27 cellular contexts compared by ENCODE assay signal in the genomic region with DNA sequence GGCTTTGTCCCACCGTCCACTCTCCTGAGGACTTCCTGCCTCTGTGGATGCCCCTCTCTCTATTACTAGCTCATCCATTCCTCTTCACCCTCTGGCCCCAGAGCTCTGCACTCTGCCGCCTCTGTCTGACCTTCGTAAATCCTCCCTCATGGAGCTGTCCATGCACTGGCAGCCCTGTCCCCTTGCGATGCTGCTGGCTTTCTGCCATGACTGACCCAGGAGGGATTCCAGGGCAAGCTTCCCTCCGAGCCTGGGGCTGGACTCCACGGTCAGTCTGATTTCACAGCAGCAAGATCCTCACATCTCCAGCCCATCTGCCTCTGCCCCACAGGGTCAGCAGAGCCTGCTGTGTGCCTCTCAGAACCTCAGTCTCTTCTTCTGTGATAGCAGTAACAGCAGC. TPM values are rescaled to one million over a fixed set of nuclear protein-coding genes. Genes with fewer than 3 reads are reported as not detected.
A peak's percentile ranks its signal among the peaks of the same experiment; 100 is the strongest.
DNase-seq lines count a peak whose midpoint lies in the region; ATAC-seq and TF ChIP-seq lines count a peak whose summit lies in the region.
"Had no signal": no experiment of that assay in that cellular context is flagged by ENCODE, and none has a peak within 500 bp of the region (broad histone marks: within the 10 kb centered on the region; RNA-seq: fewer than 3 reads in every experiment).

No MANE protein-coding gene starts in this region.

- DNase-seq in T-helper 17 cell (no peak), nephron progenitor cell (peak; percentile 40), NCI-H1694 treated with DMSO at 0.1 percent for 48 hours (lab: John Stamatoyannopoulos, UW) (no peak), amygdala (lab: John Stamatoyannopoulos, UW) (no peak), NCI-H2107 treated with DMSO at 0.1 percent for 48 hours (lab: John Stamatoyannopoulos, UW; ENCODE audit: unreplicated experiment) (no peak)
- DNase-seq: activated CD4-positive, alpha-beta T cell treated with anti-CD3 and anti-CD28 coated beads, Interleukin-2, amount 50 U/mL, for 4 hours; activated naive CD4-positive, alpha-beta T cell treated with Interleukin-2 at 50 U/mL for 16 hours; activated T-cell treated with anti-CD3 and anti-CD28 coated beads, Interleukin-2, amount 50 U/mL, for 72 hours; brain microvascular endothelial cell; colonic mucosa; effector memory CD4-positive, alpha-beta T cell; KG1; kidney; NCI-H1417 treated with DMSO at 0.1 percent for 48 hours; NCI-H446; SIG-M5; stimulated activated CD4-positive, alpha-beta T cell treated with anti-CD3 and anti-CD28 coated beads, Interleukin-4, amount 100 ng/mL, for 4 hours; stimulated activated naive CD4-positive, alpha-beta T cell had no signal

- H3K9me3 ChIP-seq in DOHH2 (ENCODE audit: control insufficient read depth, insufficient read depth, low read length) (no peaks in the 10 kb centered on the region), HEK293 (ENCODE audit: control insufficient read depth, insufficient read depth, low read depth, low read length) (no peaks in the 10 kb centered on the region), T-helper 17 cell (ENCODE audit: control insufficient read depth, low read length, poor library complexity, severe bottlenecking) (no peaks in the 10 kb centered on the region)
- H3K9me3 ChIP-seq: colonic mucosa, lower lobe of right lung, Peyer's patch had no signal

- H3K36me3 Mint-ChIP-seq in T-helper 17 cell (ENCODE audit: low read depth), result peaks cover 3% of the 10 kb centered on the region
- H3K36me3 Mint-ChIP-seq in nephron progenitor cell (ENCODE audit: low read depth), result no peaks in the 10 kb centered on the region
- H3K36me3 Mint-ChIP-seq: T-cell had no signal

- H3K36me3 ChIP-seq in DOHH2 (ENCODE audit: control insufficient read depth, low read length) (no peaks in the 10 kb centered on the region), HEK293 (ENCODE audit: control insufficient read depth in 2 of 2, insufficient read depth in 1 of 2, low read length in 2 of 2) (no peaks in the 10 kb centered on the region)
- H3K36me3 ChIP-seq: brain microvascular endothelial cell, colonic mucosa, lower lobe of right lung, Peyer's patch had no signal

- no peak for TF ChIP-seq CTCF in DOHH2 (IDR thresholded peaks at IDR 0.05; ENCODE audit: low read depth, low read length, poor library complexity, severe bottlenecking)
- no peak for TF ChIP-seq CTCF in HEK293 (tag by site-specific recombination; IDR thresholded peaks at IDR 0.05)
- no peak for TF ChIP-seq CTCF in nephron progenitor cell (IDR thresholded peaks at IDR 0.05)

- H3K27ac ChIP-seq in DOHH2 (ENCODE audit: low read depth, low read length) (peak overlapping the region; percentile 72), HEK293 (ENCODE audit: extremely low read depth, low read depth, low read length) (no peak overlapping the region)
- H3K27ac ChIP-seq: brain microvascular endothelial cell, C4-2B, colonic mucosa, lower lobe of right lung had no signal

- no peak for ATAC-seq in T-helper 17 cell
- no peak for ATAC-seq in HG02588 (IDR thresholded peaks at IDR 0.05; ENCODE audit: unreplicated experiment)
- ATAC-seq: activated T-cell treated with anti-CD3 and anti-CD28 coated beads, Interleukin-2, amount 50 U/mL, for 72 hours; sciatic nerve; T-cell had no signal

- H3K4me1 Mint-ChIP-seq in T-helper 17 cell (peaks cover 20% of the 10 kb centered on the region), nephron progenitor cell (peaks cover 42% of the 10 kb centered on the region)

- POLR2A ChIA-PET in HEK293 (lab: Yijun Ruan, JAX), result interaction anchor here (0.6 kb wide), 1 partner anchor 159 kb away, joined by 4 read pairs; no protein-coding TSS in a partner anchor

- peak overlapping the region; percentile 59 for H3K4me3 ChIP-seq in DOHH2 (ENCODE audit: low read length)
- no peak overlapping the region for H3K4me3 ChIP-seq in HEK293 (ENCODE audit: low read depth, low read length)
- H3K4me3 ChIP-seq: colonic mucosa, lower lobe of right lung had no signal

- 0 out of 2 replicates have a peak, but pooled peaks cover 4% of the 10 kb centered on the region for H3K27me3 ChIP-seq in DOHH2 (ENCODE audit: control insufficient read depth, low read length)
- H3K27me3 ChIP-seq: colonic mucosa, Peyer's patch had no signal

- H3K9me2 ChIP-seq in DOHH2 (replicated peaks; ENCODE audit: control insufficient read depth, low read length), result no peaks in the 10 kb centered on the region

- peak overlapping the region; percentile 88 for H3K4me2 ChIP-seq in DOHH2 (ENCODE audit: low read length)

- H3K4me1 ChIP-seq in DOHH2 (ENCODE audit: control insufficient read depth, low read length), result peaks cover 100% of the 10 kb centered on the region
- H3K4me1 ChIP-seq in HEK293 (ENCODE audit: control insufficient read depth, insufficient read depth, low read length), result no peaks in the 10 kb centered on the region
- H3K4me1 ChIP-seq: colonic mucosa had no signal

- peak overlapping the region; percentile 12 for H3K4me3 Mint-ChIP-seq in T-helper 17 cell
- no peak overlapping the region for H3K4me3 Mint-ChIP-seq in nephron progenitor cell
- H3K4me3 Mint-ChIP-seq: activated T-cell treated with anti-CD3 and anti-CD28 coated beads, Interleukin-2, amount 50 U/mL, for 72 hours; T-cell had no signal

- CTCF ChIA-PET in HEK293 (lab: Yijun Ruan, JAX), result no interaction called here

- no peaks in the 10 kb centered on the region for H3K9me3 Mint-ChIP-seq in nephron progenitor cell
- H3K9me3 Mint-ChIP-seq: activated T-cell treated with anti-CD3 and anti-CD28 coated beads, Interleukin-2, amount 50 U/mL, for 72 hours; T-cell had no signal

- no peaks in the 10 kb centered on the region; the same call in none of the 2 replicates for H3F3A ChIP-seq in DOHH2 (ENCODE audit: control insufficient read depth, insufficient read depth)

- peaks cover 70% of the 10 kb centered on the region for H3K27me3 Mint-ChIP-seq in T-helper 17 cell
- no peaks in the 10 kb centered on the region for H3K27me3 Mint-ChIP-seq in nephron progenitor cell (ENCODE audit: low read depth, poor library complexity)

- H3K27ac Mint-ChIP-seq in T-helper 17 cell (no peak overlapping the region), nephron progenitor cell (no peak overlapping the region)
- H3K27ac Mint-ChIP-seq: activated T-cell treated with anti-CD3 and anti-CD28 coated beads, Interleukin-2, amount 50 U/mL, for 72 hours had no signal

- H4K20me1 ChIP-seq in DOHH2 (ENCODE audit: control insufficient read depth, insufficient read depth, low read depth, low read length), result no peaks in the 10 kb centered on the region

- H3K79me2 ChIP-seq in DOHH2 (ENCODE audit: control insufficient read depth, low read length), result peaks cover 7% of the 10 kb centered on the region

TF ChIP-seq in HEK293, 187 proteins besides CTCF, POLR2A, EP300 and RAD21:
- no peak for TF ChIP-seq ZNF302 (tag by site-specific recombination; IDR thresholded peaks at IDR 0.05; ENCODE audit: low read depth)
- TF ChIP-seq SP3 (tag by site-specific recombination; IDR thresholded peaks at IDR 0.05), result no peak
- TF ChIP-seq, protein P1, sequence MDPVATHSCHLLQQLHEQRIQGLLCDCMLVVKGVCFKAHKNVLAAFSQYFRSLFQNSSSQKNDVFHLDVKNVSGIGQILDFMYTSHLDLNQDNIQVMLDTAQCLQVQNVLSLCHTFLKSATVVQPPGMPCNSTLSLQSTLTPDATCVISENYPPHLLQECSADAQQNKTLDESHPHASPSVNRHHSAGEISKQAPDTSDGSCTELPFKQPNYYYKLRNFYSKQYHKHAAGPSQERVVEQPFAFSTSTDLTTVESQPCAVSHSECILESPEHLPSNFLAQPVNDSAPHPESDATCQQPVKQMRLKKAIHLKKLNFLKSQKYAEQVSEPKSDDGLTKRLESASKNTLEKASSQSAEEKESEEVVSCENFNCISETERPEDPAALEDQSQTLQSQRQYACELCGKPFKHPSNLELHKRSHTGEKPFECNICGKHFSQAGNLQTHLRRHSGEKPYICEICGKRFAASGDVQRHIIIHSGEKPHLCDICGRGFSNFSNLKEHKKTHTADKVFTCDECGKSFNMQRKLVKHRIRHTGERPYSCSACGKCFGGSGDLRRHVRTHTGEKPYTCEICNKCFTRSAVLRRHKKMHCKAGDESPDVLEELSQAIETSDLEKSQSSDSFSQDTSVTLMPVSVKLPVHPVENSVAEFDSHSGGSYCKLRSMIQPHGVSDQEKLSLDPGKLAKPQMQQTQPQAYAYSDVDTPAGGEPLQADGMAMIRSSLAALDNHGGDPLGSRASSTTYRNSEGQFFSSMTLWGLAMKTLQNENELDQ (tag by site-specific recombination; IDR thresholded peaks at IDR 0.05; ENCODE audit: low read depth), result no peak
- TF ChIP-seq HOXC10 (CRISPR knock-in tag; IDR thresholded peaks at IDR 0.05), result no peak
- no peak for TF ChIP-seq ZNF248 (tag by site-specific recombination; IDR thresholded peaks at IDR 0.05)
- TF ChIP-seq ZNF677 (tag by site-specific recombination; IDR thresholded peaks at IDR 0.05), result no peak
- TF ChIP-seq ZNF155 (tag by site-specific recombination; IDR thresholded peaks at IDR 0.05), result no peak
- TF ChIP-seq ZNF112 (tag by site-specific recombination; IDR thresholded peaks at IDR 0.05), result no peak
- TF ChIP-seq ZBTB17 (tag by site-specific recombination; IDR thresholded peaks at IDR 0.05), result peak; percentile 25; the same call in 1 of the 2 replicates

RNA-seq across cellular contexts. Expression of a gene that starts 4.7 kb away (rescaled TPM):
- 1 to 10 TPM; 3.2 to 4.4 TPM for total RNA-seq in T-helper 17 cell
- total RNA-seq: H4 had no signal
